10 cellular contexts compared by ENCODE assay signal in the genomic region with DNA sequence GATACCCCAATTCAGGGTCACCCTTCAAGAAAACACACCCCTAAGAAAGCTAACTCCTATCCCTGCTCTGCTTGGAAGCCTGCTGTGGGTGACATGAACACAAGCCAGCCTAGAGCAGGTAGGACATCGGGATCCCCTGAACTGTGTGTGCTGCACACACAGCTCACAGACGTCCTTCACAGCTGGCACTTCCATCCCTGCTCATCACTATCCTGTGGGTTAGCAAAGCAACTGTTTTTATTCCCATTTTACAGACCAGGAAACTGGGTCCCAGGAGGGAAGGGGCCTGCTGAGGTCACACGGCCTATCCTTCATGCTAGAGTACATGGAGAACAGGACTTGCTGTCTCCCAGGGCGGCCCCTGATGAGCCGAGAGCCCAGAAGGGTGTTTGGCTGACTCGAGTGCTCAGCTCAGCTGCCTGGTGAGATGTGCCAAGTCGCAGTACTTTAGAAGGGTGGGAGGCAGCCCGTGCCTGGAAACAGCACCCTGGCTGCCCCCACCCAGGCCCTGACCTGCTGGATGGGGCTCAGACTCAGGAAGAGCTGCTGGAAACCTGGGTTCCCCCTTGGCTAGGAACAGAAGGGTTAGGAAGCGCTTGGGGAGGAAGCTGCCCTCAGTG. TPM values are rescaled to one million over a fixed set of nuclear protein-coding genes. Genes with fewer than 3 reads are reported as not detected.
DNase-seq lines count a peak whose midpoint lies in the region; ATAC-seq lines count a peak whose summit lies in the region.
"Had no signal": no experiment of that assay in that cellular context is flagged by ENCODE, and none has a peak within 500 bp of the region (broad histone marks: within the 10 kb centered on the region; RNA-seq: fewer than 3 reads in every experiment).

No MANE protein-coding gene starts in this region.

- no peak overlapping the region for H3K4me3 ChIP-seq in mucosa of rectum (ENCODE audit: low read length in 2 of 2)
- no peak overlapping the region for H3K4me3 ChIP-seq in thymus (ENCODE audit: low read length)

- H3K27ac Mint-ChIP-seq in activated CD4-positive, alpha-beta T cell treated with anti-CD3 and anti-CD28 coated beads, Interleukin-2, amount 10 ng/mL, durations not matched to agents 24 days and 14 days, result peak overlapping the region; percentile 79
- peak overlapping the region; percentile 2 for H3K27ac Mint-ChIP-seq in central memory CD8-positive, alpha-beta T cell (ENCODE audit: low read depth)

- H3K36me3 ChIP-seq in mucosa of rectum (ENCODE audit: control insufficient read depth in 2 of 2, insufficient read depth in 2 of 2, low read length in 2 of 2) (no peaks in the 10 kb centered on the region), thymus (ENCODE audit: control insufficient read depth, insufficient read depth) (no peaks in the 10 kb centered on the region)

- H3K4me3 Mint-ChIP-seq in activated CD4-positive, alpha-beta T cell treated with anti-CD3 and anti-CD28 coated beads, Interleukin-2, amount 10 ng/mL, durations not matched to agents 24 days and 14 days, result peak overlapping the region; percentile 55
- H3K4me3 Mint-ChIP-seq in central memory CD8-positive, alpha-beta T cell, result no peak overlapping the region

- H3K27ac ChIP-seq in mucosa of rectum (ENCODE audit: low read depth in 2 of 2, low read length in 2 of 2) (peak overlapping the region; percentile 82), thymus (ENCODE audit: low read depth) (peak overlapping the region; percentile 94)

- no peaks in the 10 kb centered on the region for H3K9me3 Mint-ChIP-seq in activated CD4-positive, alpha-beta T cell treated with anti-CD3 and anti-CD28 coated beads, Interleukin-2, amount 10 ng/mL, durations not matched to agents 24 days and 14 days
- no peaks in the 10 kb centered on the region for H3K9me3 Mint-ChIP-seq in central memory CD8-positive, alpha-beta T cell

- H3K9me3 ChIP-seq in mucosa of rectum (ENCODE audit: control insufficient read depth in 2 of 2, low read length in 2 of 2) (no peaks in the 10 kb centered on the region), thymus (ENCODE audit: control insufficient read depth) (no peaks in the 10 kb centered on the region)

- peaks cover 68% of the 10 kb centered on the region for H3K4me1 Mint-ChIP-seq in activated CD4-positive, alpha-beta T cell treated with anti-CD3 and anti-CD28 coated beads, Interleukin-2, amount 10 ng/mL, durations not matched to agents 24 days and 14 days
- H3K4me1 Mint-ChIP-seq in central memory CD8-positive, alpha-beta T cell, result peaks cover 26% of the 10 kb centered on the region

- peaks cover 36 to 41% of the 10 kb centered on the region in 2 donors for H3K4me1 ChIP-seq in mucosa of rectum (ENCODE audit: control insufficient read depth in 2 of 2, insufficient read depth in 2 of 2, low read length in 2 of 2)
- peaks cover 45% of the 10 kb centered on the region for H3K4me1 ChIP-seq in thymus (ENCODE audit: control insufficient read depth, insufficient read depth, low read length)

- H3K36me3 Mint-ChIP-seq in activated CD4-positive, alpha-beta T cell treated with anti-CD3 and anti-CD28 coated beads, Interleukin-2, amount 10 ng/mL, durations not matched to agents 24 days and 14 days (ENCODE audit: low read depth), result no peaks in the 10 kb centered on the region
- H3K36me3 Mint-ChIP-seq in central memory CD8-positive, alpha-beta T cell (ENCODE audit: insufficient read depth), result no peaks in the 10 kb centered on the region

- ATAC-seq in central memory CD8-positive, alpha-beta T cell (replicated peaks; ENCODE audit: extremely low read depth, poor library complexity, severe bottlenecking), result no peak
- no peak for ATAC-seq in HG02884 (IDR thresholded peaks at IDR 0.05; ENCODE audit: unreplicated experiment)

- WGBS in thymus, result 84% methylated on average over 9 of the region's 9 CpGs

- DNase-seq in activated CD4-positive, alpha-beta T cell treated with anti-CD3 and anti-CD28 coated beads, Interleukin-2, amount 10 ng/mL, durations not matched to agents 24 days and 14 days, result peak; percentile 73
- DNase-seq in activated CD4-positive, alpha-beta T cell treated with anti-CD3 and anti-CD28 coated beads, Interleukin-2, amount 50 U/mL, for 48 hours, result no peak
- no peak for DNase-seq in central memory CD8-positive, alpha-beta T cell (ENCODE audit: low spot score in 2 of 2)
- DNase-seq in AML-193 (lab: John Stamatoyannopoulos, UW) (no peak), NCI-H128 (lab: John Stamatoyannopoulos, UW; ENCODE audit: unreplicated experiment) (no peak)
- DNase-seq: NCI-H1436 treated with DMSO at 0.1 percent for 48 hours, small intestine had no signal

- H3K27me3 ChIP-seq in mucosa of rectum (ENCODE audit: control insufficient read depth in 2 of 2, insufficient read depth in 2 of 2, low read length in 2 of 2), result no peaks in the 10 kb centered on the region
- H3K27me3 ChIP-seq in thymus (ENCODE audit: control insufficient read depth, insufficient read depth), result no peaks in the 10 kb centered on the region

- no peaks in the 10 kb centered on the region for H3K27me3 Mint-ChIP-seq in activated CD4-positive, alpha-beta T cell treated with anti-CD3 and anti-CD28 coated beads, Interleukin-2, amount 10 ng/mL, durations not matched to agents 24 days and 14 days
- no peaks in the 10 kb centered on the region for H3K27me3 Mint-ChIP-seq in central memory CD8-positive, alpha-beta T cell

- intact Hi-C loops in activated CD4-positive, alpha-beta T cell treated with anti-CD3 and anti-CD28 coated beads, Interleukin-2, amount 10 ng/mL, durations not matched to agents 24 days and 14 days (cut with micrococcal nuclease), result loop anchor here (1.0 to 10.0 kb wide), 2 partner anchors 10 to 488 kb away; a partner anchor contains a TSS

- H3K9ac ChIP-seq in mucosa of rectum (ENCODE audit: low read depth in 1 of 2, low read length in 2 of 2), result peak overlapping the region in 1 of 2 donors; percentile 13

RNA-seq across cellular contexts. Expression of a gene that starts 28.3 kb away (rescaled TPM):
- 106 and 108 TPM in 2 replicates for total RNA-seq in activated CD4-positive, alpha-beta T cell treated with anti-CD3 and anti-CD28 coated beads, Interleukin-2, amount 10 ng/mL, durations not matched to agents 24 days and 14 days
- 171 TPM for polyA plus RNA-seq in thymus

RNA-seq across cellular contexts. Expression of a gene that starts 47.6 kb away (rescaled TPM):
- total RNA-seq in activated CD4-positive, alpha-beta T cell treated with anti-CD3 and anti-CD28 coated beads, Interleukin-2, amount 10 ng/mL, durations not matched to agents 24 days and 14 days, result 0.21 and 0.70 TPM in 2 replicates
- polyA plus RNA-seq in thymus, result 36.0 TPM
